1 cellular context compared by ENCODE assay signal in the genomic region with DNA sequence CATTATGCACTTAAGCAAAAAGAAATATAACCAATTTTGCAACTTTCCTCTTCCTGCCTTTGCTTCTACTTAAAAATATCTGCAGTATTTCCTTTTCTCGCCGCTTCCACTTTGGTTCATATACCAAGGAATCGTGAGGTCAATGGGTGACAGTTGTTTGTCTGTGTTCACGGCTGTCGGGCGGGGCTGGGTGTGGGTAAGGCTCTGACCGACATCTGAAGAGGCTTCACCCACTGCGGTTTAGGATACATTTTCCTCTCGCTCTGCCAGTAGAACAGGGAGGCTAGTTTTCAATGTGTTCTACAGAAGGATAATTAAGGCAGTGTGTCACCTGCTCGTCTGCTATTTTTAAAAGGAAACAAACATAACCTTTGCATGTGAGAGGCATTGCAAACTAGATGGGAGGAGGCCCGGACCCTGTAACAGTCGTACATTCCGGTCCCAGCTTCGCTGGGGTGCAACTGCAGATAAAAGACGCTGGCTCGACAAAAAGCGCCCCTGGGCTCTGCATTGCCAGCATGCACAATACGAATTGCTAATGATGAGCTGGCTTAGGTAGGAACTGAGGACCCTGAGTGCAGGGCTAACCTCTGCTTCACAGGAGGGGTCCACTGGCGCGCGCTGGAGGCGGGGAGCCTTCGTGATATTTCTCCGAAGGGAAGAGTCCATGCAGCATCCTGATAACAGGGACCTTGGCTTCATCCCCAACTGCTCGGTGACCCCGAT.
TF ChIP-seq lines count a peak whose summit lies in the region.

No MANE protein-coding gene starts in this region.

TF ChIP-seq in SK-N-SH, 30 proteins besides CTCF, POLR2A, EP300 and RAD21 (continued from another document):
- TF ChIP-seq PBX3 (IDR thresholded peaks at IDR 0.05) = no peak
- TF ChIP-seq RCOR1 (IDR thresholded peaks at IDR 0.05; ENCODE audit: low read length) = no peak
- TF ChIP-seq SIN3A (IDR thresholded peaks at IDR 0.05; ENCODE audit: borderline replicate concordance, low read depth, low read length) = no peak
- TF ChIP-seq RFX5 (IDR thresholded peaks at IDR 0.05; ENCODE audit: low read length) = no peak
- TF ChIP-seq, protein P1, sequence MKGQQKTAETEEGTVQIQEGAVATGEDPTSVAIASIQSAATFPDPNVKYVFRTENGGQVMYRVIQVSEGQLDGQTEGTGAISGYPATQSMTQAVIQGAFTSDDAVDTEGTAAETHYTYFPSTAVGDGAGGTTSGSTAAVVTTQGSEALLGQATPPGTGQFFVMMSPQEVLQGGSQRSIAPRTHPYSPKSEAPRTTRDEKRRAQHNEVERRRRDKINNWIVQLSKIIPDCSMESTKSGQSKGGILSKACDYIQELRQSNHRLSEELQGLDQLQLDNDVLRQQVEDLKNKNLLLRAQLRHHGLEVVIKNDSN (IDR thresholded peaks at IDR 0.05; ENCODE audit: borderline replicate concordance, low read depth) = no peak
- TF ChIP-seq ELF1 (IDR thresholded peaks at IDR 0.05) = no peak
- TF ChIP-seq SMC3 (IDR thresholded peaks at IDR 0.05; ENCODE audit: low read depth, low read length) = no peak
- no peak for TF ChIP-seq FOSL2 (IDR thresholded peaks at IDR 0.05; ENCODE audit: borderline replicate concordance, low read depth)
